ENCODE assay signal across 9 cellular contexts in the genomic region with DNA sequence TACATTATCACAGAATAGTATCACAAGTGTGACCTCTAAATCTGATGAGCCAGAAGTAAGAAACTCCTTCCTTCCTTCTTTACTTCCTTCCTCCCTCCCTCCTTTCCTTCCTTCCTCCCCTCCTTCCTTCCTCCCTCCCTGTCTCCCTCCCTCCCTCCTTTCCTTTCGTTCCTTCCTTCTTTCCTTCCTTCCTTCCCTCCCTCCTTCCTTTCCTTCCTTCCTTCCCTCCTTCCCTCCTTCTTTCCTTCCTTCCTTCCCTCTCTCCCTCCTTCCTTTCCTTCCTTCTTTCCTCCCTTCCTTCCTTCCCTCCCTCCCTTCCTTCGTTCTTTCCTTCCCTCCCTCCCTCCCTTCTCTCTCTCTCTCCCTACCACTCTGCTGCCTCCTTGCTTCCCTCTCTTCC.
"Had no signal": no experiment of that assay in that cellular context is flagged by ENCODE, and none has a peak within 500 bp of the region (broad histone marks: within the 10 kb centered on the region; RNA-seq: fewer than 3 reads in every experiment).

No MANE protein-coding gene starts in this region.

- H2AFZ ChIP-seq: GM23248 had no signal

- H3K9ac ChIP-seq: GM23248 had no signal

- ATAC-seq: K562 had no signal

- H3K27ac ChIP-seq: GM23248 had no signal

- DNase-seq: GM23248, GOT3, H9, HCEC 1CT, HFFc6, KG1 had no signal

- H3K4me3 ChIP-seq: GM23248, K562 had no signal

- FAIRE-seq: H54, HTR-8/SVneo, K562 had no signal
